In the genomic region with DNA sequence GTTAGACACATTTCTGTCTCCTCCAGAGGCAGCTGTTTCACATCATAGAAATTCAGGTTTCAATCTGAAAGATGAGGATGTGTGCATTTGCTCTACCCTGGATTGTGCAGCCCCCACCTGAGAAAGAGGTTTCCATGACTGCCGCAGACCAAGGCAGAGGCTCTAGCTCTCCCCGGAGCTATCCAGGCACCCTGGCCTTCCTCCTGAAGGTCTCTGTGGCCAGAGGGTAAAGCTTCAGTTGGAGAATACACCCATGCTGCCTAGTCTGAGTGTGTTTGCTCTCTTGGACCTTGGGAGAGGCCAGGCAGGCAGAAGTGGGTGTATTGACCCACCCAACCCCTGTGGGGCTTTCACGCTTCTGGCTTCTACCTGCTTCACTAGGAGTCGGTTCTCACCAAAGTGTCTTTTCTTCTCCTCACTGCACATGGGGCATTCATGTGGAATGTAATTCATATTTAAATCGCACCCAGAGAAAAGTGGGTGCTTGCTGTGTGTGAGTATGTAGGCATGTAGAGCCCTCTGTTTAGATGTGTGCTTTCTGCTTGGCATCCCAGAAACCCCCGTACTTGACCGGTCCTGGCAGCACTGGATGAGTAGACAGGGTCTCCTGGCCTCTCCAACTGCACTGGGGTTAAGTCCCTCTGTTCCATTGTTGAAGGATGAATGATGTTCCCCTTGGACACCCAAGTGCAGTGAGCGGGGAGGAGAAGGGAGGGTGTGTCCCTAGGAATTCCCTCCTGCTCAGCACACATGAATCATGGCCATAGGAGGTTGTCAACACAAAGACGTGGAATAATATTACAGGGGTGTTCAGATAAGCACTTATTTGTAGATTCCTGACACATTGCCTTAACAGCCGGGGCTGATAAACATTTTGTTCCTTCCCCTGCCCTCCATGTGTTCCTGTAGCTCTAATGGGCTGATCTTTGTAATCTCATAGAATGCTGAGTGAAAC, we compare ENCODE assay signal across 1 cellular context.
TF ChIP-seq lines count a peak whose summit lies in the region.

No MANE protein-coding gene starts in this region.

TF ChIP-seq in Ishikawa, 13 proteins besides CTCF, POLR2A, EP300 and RAD21 (continued from another document):
- TF ChIP-seq, protein P1, sequence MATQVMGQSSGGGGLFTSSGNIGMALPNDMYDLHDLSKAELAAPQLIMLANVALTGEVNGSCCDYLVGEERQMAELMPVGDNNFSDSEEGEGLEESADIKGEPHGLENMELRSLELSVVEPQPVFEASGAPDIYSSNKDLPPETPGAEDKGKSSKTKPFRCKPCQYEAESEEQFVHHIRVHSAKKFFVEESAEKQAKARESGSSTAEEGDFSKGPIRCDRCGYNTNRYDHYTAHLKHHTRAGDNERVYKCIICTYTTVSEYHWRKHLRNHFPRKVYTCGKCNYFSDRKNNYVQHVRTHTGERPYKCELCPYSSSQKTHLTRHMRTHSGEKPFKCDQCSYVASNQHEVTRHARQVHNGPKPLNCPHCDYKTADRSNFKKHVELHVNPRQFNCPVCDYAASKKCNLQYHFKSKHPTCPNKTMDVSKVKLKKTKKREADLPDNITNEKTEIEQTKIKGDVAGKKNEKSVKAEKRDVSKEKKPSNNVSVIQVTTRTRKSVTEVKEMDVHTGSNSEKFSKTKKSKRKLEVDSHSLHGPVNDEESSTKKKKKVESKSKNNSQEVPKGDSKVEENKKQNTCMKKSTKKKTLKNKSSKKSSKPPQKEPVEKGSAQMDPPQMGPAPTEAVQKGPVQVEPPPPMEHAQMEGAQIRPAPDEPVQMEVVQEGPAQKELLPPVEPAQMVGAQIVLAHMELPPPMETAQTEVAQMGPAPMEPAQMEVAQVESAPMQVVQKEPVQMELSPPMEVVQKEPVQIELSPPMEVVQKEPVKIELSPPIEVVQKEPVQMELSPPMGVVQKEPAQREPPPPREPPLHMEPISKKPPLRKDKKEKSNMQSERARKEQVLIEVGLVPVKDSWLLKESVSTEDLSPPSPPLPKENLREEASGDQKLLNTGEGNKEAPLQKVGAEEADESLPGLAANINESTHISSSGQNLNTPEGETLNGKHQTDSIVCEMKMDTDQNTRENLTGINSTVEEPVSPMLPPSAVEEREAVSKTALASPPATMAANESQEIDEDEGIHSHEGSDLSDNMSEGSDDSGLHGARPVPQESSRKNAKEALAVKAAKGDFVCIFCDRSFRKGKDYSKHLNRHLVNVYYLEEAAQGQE (IDR thresholded peaks at IDR 0.05; ENCODE audit: low read depth), result no peak
- TF ChIP-seq TAF1 (IDR thresholded peaks at IDR 0.05; ENCODE audit: low read depth), result no peak
- TF ChIP-seq, protein P2, sequence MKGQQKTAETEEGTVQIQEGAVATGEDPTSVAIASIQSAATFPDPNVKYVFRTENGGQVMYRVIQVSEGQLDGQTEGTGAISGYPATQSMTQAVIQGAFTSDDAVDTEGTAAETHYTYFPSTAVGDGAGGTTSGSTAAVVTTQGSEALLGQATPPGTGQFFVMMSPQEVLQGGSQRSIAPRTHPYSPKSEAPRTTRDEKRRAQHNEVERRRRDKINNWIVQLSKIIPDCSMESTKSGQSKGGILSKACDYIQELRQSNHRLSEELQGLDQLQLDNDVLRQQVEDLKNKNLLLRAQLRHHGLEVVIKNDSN (IDR thresholded peaks at IDR 0.05), result no peak
